In genomic region chr6:46626228-46626909, GRCh38 we compare ENCODE assay signal across 1 cellular context.
TF ChIP-seq lines count a peak whose summit lies in the region.

No MANE protein-coding gene starts in this region.

TF ChIP-seq in H1, 55 proteins besides CTCF, POLR2A, EP300 and RAD21 (continued from another document):
- TF ChIP-seq BCL11A (IDR thresholded peaks at IDR 0.05; ENCODE audit: low read depth in 2 of 2, low read length in 2 of 2) (no peak), RNF2 (IDR thresholded peaks at IDR 0.05; ENCODE audit: borderline replicate concordance, low read depth, low read length, missing control alignments, poor library complexity, severe bottlenecking) (no peak), TCF12 (IDR thresholded peaks at IDR 0.05; ENCODE audit: low read depth, low read length) (no peak), MAFK (IDR thresholded peaks at IDR 0.05; ENCODE audit: low read depth, low read length) (no peak), SP2 (IDR thresholded peaks at IDR 0.05; ENCODE audit: low read length) (no peak), SP4 (IDR thresholded peaks at IDR 0.05; ENCODE audit: low read length) (no peak), E2F6 (IDR thresholded peaks at IDR 0.05) (no peak), RBBP5 (IDR thresholded peaks at IDR 0.05; ENCODE audit: borderline replicate concordance, low read depth, low read length) (no peak), JUN (IDR thresholded peaks at IDR 0.05; ENCODE audit: low read depth, low read length) (no peak), RFX5 (IDR thresholded peaks at IDR 0.05; ENCODE audit: borderline replicate concordance, low read depth, low read length) (no peak), NRF1 (IDR thresholded peaks at IDR 0.05; ENCODE audit: low read depth, low read length) (no peak)
